12 cellular contexts compared by ENCODE assay signal in genomic region chr12:38892090-38892786, GRCh38. TPM values are rescaled to one million over a fixed set of nuclear protein-coding genes. Genes with fewer than 3 reads are reported as not detected.
DNase-seq lines count a peak whose midpoint lies in the region; ATAC-seq, FAIRE-seq and TF ChIP-seq lines count a peak whose summit lies in the region.
"Had no signal": no experiment of that assay in that cellular context is flagged by ENCODE, and none has a peak within 500 bp of the region (broad histone marks: within the 10 kb centered on the region; RNA-seq: fewer than 3 reads in every experiment).

No MANE protein-coding gene starts in this region.

- DNase-seq in GM12891 (ENCODE audit: insufficient read length, low spot score) (no peak), M059J (ENCODE audit: low read depth) (peak; percentile 19), islet precursor cell (peak; percentile 58), 8988T (no peak)
- no peak for DNase-seq in naive thymus-derived CD4-positive, alpha-beta T cell
- DNase-seq in activated CD4-positive, CD25-positive, alpha-beta regulatory T cell treated with anti-CD3 and anti-CD28 coated beads, Interleukin-2, amount 50 U/mL, for 72 hours: no peak
- DNase-seq: activated CD8-positive, alpha-beta T cell treated with anti-CD3 and anti-CD28 coated beads for 36 hours; DMS 273 treated with DMSO at 0.1 percent for 48 hours; sigmoid colon had no signal

- no peak overlapping the region for H3K4me3 Mint-ChIP-seq in naive thymus-derived CD4-positive, alpha-beta T cell
- H3K4me3 Mint-ChIP-seq: activated CD8-positive, alpha-beta T cell treated with anti-CD3 and anti-CD28 coated beads for 36 hours had no signal

- TF ChIP-seq POLR2A in GM12891 (IDR thresholded peaks at IDR 0.05; ENCODE audit: low read depth, low read length): no peak

- CTCF ChIA-PET in naive thymus-derived CD4-positive, alpha-beta T cell (lab: Charles Lee): no interaction called here

- intact Hi-C loops in naive thymus-derived CD4-positive, alpha-beta T cell (cut with micrococcal nuclease): no loop called here

- no peaks in the 10 kb centered on the region for H3K27me3 Mint-ChIP-seq in naive thymus-derived CD4-positive, alpha-beta T cell
- H3K27me3 Mint-ChIP-seq: activated CD8-positive, alpha-beta T cell treated with anti-CD3 and anti-CD28 coated beads for 36 hours had no signal

- no peak overlapping the region for H3K4me3 ChIP-seq in naive thymus-derived CD4-positive, alpha-beta T cell (ENCODE audit: low read length)
- H3K4me3 ChIP-seq: cardiac muscle cell, sigmoid colon had no signal

- ATAC-seq in GM21423 (IDR thresholded peaks at IDR 0.05; ENCODE audit: unreplicated experiment) (peak; percentile 64), GM21526 (IDR thresholded peaks at IDR 0.05; ENCODE audit: low FRiP score, unreplicated experiment) (no peak)
- no peak for ATAC-seq in naive thymus-derived CD4-positive, alpha-beta T cell
- ATAC-seq: activated CD8-positive, alpha-beta T cell treated with anti-CD3 and anti-CD28 coated beads for 36 hours had no signal

- no peaks in the 10 kb centered on the region for H3K4me1 ChIP-seq in naive thymus-derived CD4-positive, alpha-beta T cell (ENCODE audit: control insufficient read depth in 2 of 2, insufficient read depth in 2 of 2, low read length in 2 of 2)

- no peaks in the 10 kb centered on the region for H3K27me3 ChIP-seq in naive thymus-derived CD4-positive, alpha-beta T cell (ENCODE audit: control insufficient read depth in 2 of 2, insufficient read depth in 2 of 2, low read length in 2 of 2)
- H3K27me3 ChIP-seq: cardiac muscle cell, sigmoid colon had no signal

- peak; percentile 79 for FAIRE-seq in GM12891 (lab: Jason Lieb, UNC)

- H3K9me3 ChIP-seq in naive thymus-derived CD4-positive, alpha-beta T cell (ENCODE audit: control insufficient read depth in 2 of 3, low read length in 3 of 3): no peaks in the 10 kb centered on the region
- H3K9me3 ChIP-seq: sigmoid colon had no signal

- H3K9me3 Mint-ChIP-seq in naive thymus-derived CD4-positive, alpha-beta T cell: peaks cover 0 to 2% (median 0%) of the 10 kb centered on the region in 11 donors
- H3K9me3 Mint-ChIP-seq: activated CD8-positive, alpha-beta T cell treated with anti-CD3 and anti-CD28 coated beads for 36 hours had no signal

- no peak overlapping the region for H3K27ac ChIP-seq in naive thymus-derived CD4-positive, alpha-beta T cell (ENCODE audit: low read depth, low read length)
- H3K27ac ChIP-seq: cardiac muscle cell, sigmoid colon had no signal

- no peak overlapping the region for H3K27ac Mint-ChIP-seq in naive thymus-derived CD4-positive, alpha-beta T cell
- H3K27ac Mint-ChIP-seq: activated CD8-positive, alpha-beta T cell treated with anti-CD3 and anti-CD28 coated beads for 36 hours had no signal

- H3K36me3 ChIP-seq in naive thymus-derived CD4-positive, alpha-beta T cell (ENCODE audit: control insufficient read depth in 2 of 3, insufficient read depth in 3 of 3, low read length in 3 of 3): no peaks in the 10 kb centered on the region
- H3K36me3 ChIP-seq: cardiac muscle cell, sigmoid colon had no signal

- H3K4me1 Mint-ChIP-seq in naive thymus-derived CD4-positive, alpha-beta T cell: peaks cover 0 to 5% (median 0%) of the 10 kb centered on the region in 7 donors

- POLR2A ChIA-PET in naive thymus-derived CD4-positive, alpha-beta T cell (lab: Charles Lee): no interaction called here

- H3K36me3 Mint-ChIP-seq in naive thymus-derived CD4-positive, alpha-beta T cell: no peaks in the 10 kb centered on the region

TF ChIP-seq in GM12891, 5 proteins besides CTCF, POLR2A, EP300 and RAD21:
- TF ChIP-seq TAF1 (IDR thresholded peaks at IDR 0.05; ENCODE audit: low read depth, low read length) (no peak), POLR2AphosphoS5 (IDR thresholded peaks at IDR 0.05; ENCODE audit: low read depth, low read length) (no peak), PAX5 (IDR thresholded peaks at IDR 0.05; ENCODE audit: insufficient read depth, low read length, severe bottlenecking) (no peak), SPI1 (IDR thresholded peaks at IDR 0.05; ENCODE audit: low read depth, low read length) (no peak), POU2F2 (IDR thresholded peaks at IDR 0.05; ENCODE audit: low read depth, low read length) (no peak)
TF ChIP-seq in GM12891: peak in this region for 0.

RNA-seq across cellular contexts. Expression of gene CPNE8, which starts 13.2 kb away (rescaled TPM):
- polyA plus RNA-seq in GM12891 (2012; ENCODE audit: low read depth, missing spikeins): 4.9 TPM
- 9.8 and 11.6 TPM in 2 replicates for total RNA-seq in M059J (2014; rRNA removed; shearing (Covaris generic))
- total RNA-seq in naive thymus-derived CD4-positive, alpha-beta T cell: 1 to 10 TPM; 2.1 to 8.8 (median 2.9) TPM
- polyA plus RNA-seq in naive thymus-derived CD4-positive, alpha-beta T cell: 1 to 10 TPM in 1 of 2 donors, under 1 TPM in 1; 0.77 to 1.5 TPM

Comparison
In these comparisons a context has a peak if more than half of its experiments do, and no peak if none do; other contexts are left out.
1. DNase-seq: peak in M059J (single experiment) and islet precursor cell (single experiment); none in GM12891 (single experiment), naive thymus-derived CD4-positive, alpha-beta T cell (0 of 9), activated CD4-positive, CD25-positive, alpha-beta regulatory T cell treated with anti-CD3 and anti-CD28 coated beads, Interleukin-2, amount 50 U/mL, for 72 hours (single experiment) and 8988T (single experiment).